ENCODE assay signal across 12 cellular contexts in genomic region chr5:157046041-157046440, GRCh38. TPM values are rescaled to one million over a fixed set of nuclear protein-coding genes. Genes with fewer than 3 reads are reported as not detected.
A peak's percentile ranks its signal among the peaks of the same experiment; 100 is the strongest.
DNase-seq lines count a peak whose midpoint lies in the region; ATAC-seq, FAIRE-seq and TF ChIP-seq lines count a peak whose summit lies in the region.
"Had no signal": no experiment of that assay in that cellular context is flagged by ENCODE, and none has a peak within 500 bp of the region (broad histone marks: within the 10 kb centered on the region; RNA-seq: fewer than 3 reads in every experiment).

No MANE protein-coding gene starts in this region.

- CTCF ChIA-PET in A549 (lab: Yijun Ruan, JAX), result interaction anchor here (0.9 to 3.6 kb wide), 8 partner anchors 9 to 102 kb away, joined by 3 to 17 read pairs (median 4); partner anchors contain the start of gene HAVCR1

- TF ChIP-seq RAD21 in A549 (conservative IDR thresholded peaks at IDR 0.05 in 1 of 2, IDR thresholded peaks at IDR 0.05 in 1 of 2), result peak; percentile 18 to 47; a peak in 3 of 5 replicates

- H3K9me3 ChIP-seq in A549, result no peaks in the 10 kb centered on the region

- no peak overlapping the region for H3K4me3 Mint-ChIP-seq in activated T-cell treated with anti-CD3 and anti-CD28 coated beads, Interleukin-2, amount 50 U/mL, for 72 hours

- H3K4me1 ChIP-seq in A549, result peaks cover 67% of the 10 kb centered on the region
- H3K4me1 ChIP-seq: parathyroid adenoma had no signal

- H3K4me3 ChIP-seq in A549, result no peak overlapping the region

- no peak overlapping the region for H3K27ac Mint-ChIP-seq in activated T-cell treated with anti-CD3 and anti-CD28 coated beads, Interleukin-2, amount 50 U/mL, for 72 hours

- FAIRE-seq in A549 (lab: Jason Lieb, UNC) (peak; percentile 98), GM12892 (lab: Jason Lieb, UNC) (no peak)

- POLR2A ChIA-PET in A549 (lab: Yijun Ruan, JAX), result interaction anchor here (0.5 to 2.0 kb wide), 3 partner anchors 11 to 96 kb away, joined by 3 to 11 read pairs (median 5); partner anchors contain the start of genes HAVCR1 and MED7

- TF ChIP-seq POLR2A in A549 (IDR thresholded peaks at IDR 0.05; ENCODE audit: low read length), result no peak
- TF ChIP-seq POLR2A in GM12892 (IDR thresholded peaks at IDR 0.05; ENCODE audit: low read depth, low read length), result no peak

- DNase-seq in A549 (ENCODE audit: low read depth in 1 of 2, low spot score in 1 of 2) (peak; percentile 60 to 92), EL (peak; percentile 2), kidney tubule cell (ENCODE audit: low spot score) (peak; percentile 100), GM12892 (ENCODE audit: insufficient read length) (no peak), retina (no peak)
- DNase-seq in activated T-cell treated with anti-CD3 and anti-CD28 coated beads, Interleukin-2, amount 50 U/mL, for 72 hours, result peak in 1 of 2 donors; percentile 7
- DNase-seq: cortex of kidney, DMS79 treated with DMSO at 0.1 percent for 48 hours, Kasumi-1 had no signal

- no peaks in the 10 kb centered on the region for H3K27me3 Mint-ChIP-seq in activated T-cell treated with anti-CD3 and anti-CD28 coated beads, Interleukin-2, amount 50 U/mL, for 72 hours (ENCODE audit: low read depth)

- TF ChIP-seq CTCF in A549 (IDR thresholded peaks at IDR 0.05), result no peak

- ATAC-seq in A549 (peak; percentile 89 to 93), GM21423 (IDR thresholded peaks at IDR 0.05; ENCODE audit: unreplicated experiment) (no peak), GM19397 (IDR thresholded peaks at IDR 0.05; ENCODE audit: unreplicated experiment) (no peak)
- peak; percentile 76 to 87 for ATAC-seq in activated T-cell treated with anti-CD3 and anti-CD28 coated beads, Interleukin-2, amount 50 U/mL, for 72 hours (replicated peaks in 1 of 2)

- no peaks in the 10 kb centered on the region for H3K9me3 Mint-ChIP-seq in activated T-cell treated with anti-CD3 and anti-CD28 coated beads, Interleukin-2, amount 50 U/mL, for 72 hours

- H3K36me3 Mint-ChIP-seq in activated T-cell treated with anti-CD3 and anti-CD28 coated beads, Interleukin-2, amount 50 U/mL, for 72 hours (ENCODE audit: insufficient read depth in 2 of 2), result no peaks in the 10 kb centered on the region

- TF ChIP-seq EP300 in A549 (IDR thresholded peaks at IDR 0.05), result peak; percentile 55 to 71; a peak in 3 of 5 replicates

- H3K4me2 ChIP-seq in A549, result peak overlapping the region; percentile 52

- H3K27ac ChIP-seq in A549, result peak overlapping the region; percentile 89 to 94
- H3K27ac ChIP-seq: parathyroid adenoma had no signal

- 1% methylated on average over 3 of the region's 3 CpGs for WGBS in A549 (ENCODE audit: missing lambda C conversion rate)

- peaks cover 43% of the 10 kb centered on the region for H3K4me1 Mint-ChIP-seq in activated T-cell treated with anti-CD3 and anti-CD28 coated beads, Interleukin-2, amount 50 U/mL, for 72 hours (ENCODE audit: low read depth)

TF ChIP-seq in A549, 52 proteins besides CTCF, POLR2A, EP300 and RAD21:
- no peak for TF ChIP-seq CBX2 (IDR thresholded peaks at IDR 0.05; ENCODE audit: borderline replicate concordance, low read depth)
- TF ChIP-seq MAFK (IDR thresholded peaks at IDR 0.05; ENCODE audit: partially characterized antibody), result peak; percentile 76
- peak; percentile 72; the same call in 1 of the 2 replicates for TF ChIP-seq HOXB5 (CRISPR knock-in tag; IDR thresholded peaks at IDR 0.05)
- TF ChIP-seq NPAS2 (CRISPR knock-in tag; IDR thresholded peaks at IDR 0.05; ENCODE audit: borderline replicate concordance), result no peak
- peak; percentile 67; the same call in 1 of the 3 replicates for TF ChIP-seq BCL3 (IDR thresholded peaks at IDR 0.05)
- no peak for TF ChIP-seq PHF8 (IDR thresholded peaks at IDR 0.05; ENCODE audit: borderline replicate concordance, low read depth)
- TF ChIP-seq PBX3 (IDR thresholded peaks at IDR 0.05), result peak; percentile 90
- no peak for TF ChIP-seq NR3C1 (IDR thresholded peaks at IDR 0.05)
- TF ChIP-seq GATA3 (IDR thresholded peaks at IDR 0.05; ENCODE audit: borderline replicate concordance), result peak; percentile 80; the same call in 1 of the 2 replicates
- TF ChIP-seq CEBPB (IDR thresholded peaks at IDR 0.05), result peak; percentile 17 to 75; a peak in 2 of 4 replicates
- TF ChIP-seq JUNB (IDR thresholded peaks at IDR 0.05), result peak; percentile 95
- peak; percentile 78 for TF ChIP-seq MAX (IDR thresholded peaks at IDR 0.05)
- no peak for TF ChIP-seq MAZ (IDR thresholded peaks at IDR 0.05; ENCODE audit: borderline replicate concordance, low read depth, low read length)
- TF ChIP-seq, protein P1, sequence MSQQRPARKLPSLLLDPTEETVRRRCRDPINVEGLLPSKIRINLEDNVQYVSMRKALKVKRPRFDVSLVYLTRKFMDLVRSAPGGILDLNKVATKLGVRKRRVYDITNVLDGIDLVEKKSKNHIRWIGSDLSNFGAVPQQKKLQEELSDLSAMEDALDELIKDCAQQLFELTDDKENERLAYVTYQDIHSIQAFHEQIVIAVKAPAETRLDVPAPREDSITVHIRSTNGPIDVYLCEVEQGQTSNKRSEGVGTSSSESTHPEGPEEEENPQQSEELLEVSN (IDR thresholded peaks at IDR 0.05; ENCODE audit: borderline replicate concordance, low read depth), result 0 out of 2 replicates have a peak, but pooled peaks have one; percentile 30
- TF ChIP-seq HOXB13 (CRISPR knock-in tag; IDR thresholded peaks at IDR 0.05; ENCODE audit: low read depth), result no peak
- TF ChIP-seq JUN (IDR thresholded peaks at IDR 0.05), result peak; percentile 58 to 90; a peak in 4 of 5 replicates
- no peak for TF ChIP-seq HDAC2 (IDR thresholded peaks at IDR 0.05)
- no peak for TF ChIP-seq TP53 (CRISPR knock-in tag; IDR thresholded peaks at IDR 0.05)
- no peak for TF ChIP-seq TFCP2L1 (CRISPR knock-in tag; IDR thresholded peaks at IDR 0.05)
- TF ChIP-seq FOSB (CRISPR knock-in tag; IDR thresholded peaks at IDR 0.05), result no peak
- TF ChIP-seq EHMT2 (IDR thresholded peaks at IDR 0.05; ENCODE audit: low read depth), result no peak
- no peak for TF ChIP-seq RCOR1 (IDR thresholded peaks at IDR 0.05; ENCODE audit: low read depth, low read length)
- no peak; the same call in 1 of the 2 replicates for TF ChIP-seq ATOH8 (CRISPR knock-in tag; IDR thresholded peaks at IDR 0.05; ENCODE audit: low read depth)
- TF ChIP-seq RARB (CRISPR knock-in tag; IDR thresholded peaks at IDR 0.05), result no peak
- TF ChIP-seq FOSL2 (IDR thresholded peaks at IDR 0.05), result peak; percentile 93
- TF ChIP-seq FOSL2 (CRISPR knock-in tag; IDR thresholded peaks at IDR 0.05), result peak; percentile 96
- TF ChIP-seq, protein P2, sequence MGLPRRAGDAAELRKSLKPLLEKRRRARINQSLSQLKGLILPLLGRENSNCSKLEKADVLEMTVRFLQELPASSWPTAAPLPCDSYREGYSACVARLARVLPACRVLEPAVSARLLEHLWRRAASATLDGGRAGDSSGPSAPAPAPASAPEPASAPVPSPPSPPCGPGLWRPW (IDR thresholded peaks at IDR 0.05), result no peak
- no peak for TF ChIP-seq CBX8 (IDR thresholded peaks at IDR 0.05)
- peak; percentile 44; the same call in 2 of the 3 replicates for TF ChIP-seq SMC3 (IDR thresholded peaks at IDR 0.05)
- peak; percentile 98 for TF ChIP-seq ESRRA (IDR thresholded peaks at IDR 0.05; ENCODE audit: borderline replicate concordance, low read length)
- no peak for TF ChIP-seq SREBF2 (IDR thresholded peaks at IDR 0.05)
TF ChIP-seq in A549: peak in this region for 13.

RNA-seq across cellular contexts. Expression of gene HAVCR1, which starts 12.9 kb away (rescaled TPM):
- polyA plus RNA-seq in A549 (2011; rRNA removed) (94.7 and 143 TPM in 2 replicates), A549 (2017; fragmentation: RNase III; extraction: RNeasy Plus Mini Kit Qiagen cat#74134 plus additional on column Dnase treatment) (99.1 to 103 TPM (median 101 TPM) in 3 replicates)
- 58.3 and 77.3 TPM in 2 replicates for polyA plus RNA-seq in A549 (2012; cell fraction: cytosol; rRNA removed)
- 48.5 and 87.7 TPM in 2 replicates for polyA plus RNA-seq in A549 (2012; cell fraction: nucleus; rRNA removed)
- polyA minus RNA-seq in A549 (2011; rRNA and poly(A)+ RNA removed), result 328 and 421 TPM in 2 replicates
- total RNA-seq in activated T-cell treated with anti-CD3 and anti-CD28 coated beads, Interleukin-2, amount 50 U/mL, for 72 hours, result 1 to 10 TPM; 2.6 to 2.7 TPM
- not detected for polyA plus RNA-seq in GM12892 (2012; ENCODE audit: missing spikeins)

Comparison
In these comparisons a context has a peak if more than half of its experiments do, and no peak if none do; other contexts are left out.
1. ATAC-seq: peak in A549 (2 of 2) and activated T-cell treated with anti-CD3 and anti-CD28 coated beads, Interleukin-2, amount 50 U/mL, for 72 hours (2 of 2); none in GM21423 (single experiment) and GM19397 (single experiment).
2. DNase-seq: peak in A549 (2 of 2), EL (single experiment) and kidney tubule cell (single experiment); none in GM12892 (single experiment) and retina (single experiment).